Comparison of ENCODE assay signal across 13 cellular contexts in genomic region chr5:170226138-170226435, GRCh38. TPM values are rescaled to one million over a fixed set of nuclear protein-coding genes. Genes with fewer than 3 reads are reported as not detected.
"Had no signal": no experiment of that assay in that cellular context is flagged by ENCODE, and none has a peak within 500 bp of the region (broad histone marks: within the 10 kb centered on the region; RNA-seq: fewer than 3 reads in every experiment).

No MANE protein-coding gene starts in this region.

- H3K27me3 Mint-ChIP-seq: activated CD4-positive, alpha-beta memory T cell treated with anti-CD3 and anti-CD28 coated beads, Interleukin-2, amount 10 ng/mL, durations not matched to agents 7 days and 5 days; central memory CD8-positive, alpha-beta T cell had no signal

- H3K36me3 ChIP-seq: gastroesophageal sphincter, sigmoid colon, transverse colon had no signal

- DNase-seq: cortex of kidney had no signal

- H3K27me3 ChIP-seq: gastroesophageal sphincter, sigmoid colon, transverse colon had no signal

- H3K36me3 Mint-ChIP-seq: stimulated activated naive B cell treated with anti-CD40 and anti-IgM and Interleukin-4, amounts not matched to agents 10 μg/mL and 1 μg/mL and 100 μg/mL, for 72 hours had no signal

- H3K9me3 ChIP-seq: gastroesophageal sphincter, sigmoid colon, transverse colon had no signal

- H3K4me3 Mint-ChIP-seq: activated CD4-positive, alpha-beta memory T cell treated with anti-CD3 and anti-CD28 coated beads, Interleukin-2, amount 10 ng/mL, durations not matched to agents 7 days and 5 days; central memory CD8-positive, alpha-beta T cell; stimulated activated naive B cell treated with anti-CD40 and anti-IgM and Interleukin-4, amounts not matched to agents 10 μg/mL and 1 μg/mL and 100 μg/mL, for 72 hours had no signal

- H3K9me3 Mint-ChIP-seq: activated CD4-positive, alpha-beta memory T cell treated with anti-CD3 and anti-CD28 coated beads, Interleukin-2, amount 10 ng/mL, durations not matched to agents 7 days and 5 days; activated T-helper 2 cell treated with anti-CD3 and anti-CD28 coated beads, Interferon-gamma antibody, Interleukin-2, Interleukin-4, amounts not matched to agents 10 μg/mL and 5 μg/mL and 100 μg/mL, durations not matched to agents 14 hours and 24 hours and 36 hours; central memory CD8-positive, alpha-beta T cell; stimulated activated naive B cell treated with anti-CD40 and anti-IgM and Interleukin-4, amounts not matched to agents 10 μg/mL and 1 μg/mL and 100 μg/mL, for 72 hours had no signal

- H3K27ac ChIP-seq: transverse colon had no signal

- H3K27ac Mint-ChIP-seq: activated CD4-positive, alpha-beta memory T cell treated with anti-CD3 and anti-CD28 coated beads, Interleukin-2, amount 10 ng/mL, durations not matched to agents 7 days and 5 days; activated T-helper 2 cell treated with anti-CD3 and anti-CD28 coated beads, Interferon-gamma antibody, Interleukin-2, Interleukin-4, amounts not matched to agents 10 μg/mL and 5 μg/mL and 100 μg/mL, durations not matched to agents 14 hours and 24 hours and 36 hours; stimulated activated naive B cell treated with anti-CD40 and anti-IgM and Interleukin-4, amounts not matched to agents 10 μg/mL and 1 μg/mL and 100 μg/mL, for 72 hours had no signal

- H3K4me3 ChIP-seq: gastroesophageal sphincter, sigmoid colon, transverse colon had no signal

RNA-seq across cellular contexts. Expression of gene C5orf58, which starts 6.7 kb away (rescaled TPM):
- total RNA-seq: activated CD4-positive, alpha-beta memory T cell treated with anti-CD3 and anti-CD28 coated beads, Interleukin-2, amount 10 ng/mL, durations not matched to agents 7 days and 5 days; activated T-helper 2 cell treated with anti-CD3 and anti-CD28 coated beads, Interferon-gamma antibody, Interleukin-2, Interleukin-4, amounts not matched to agents 10 μg/mL and 5 μg/mL and 100 μg/mL, durations not matched to agents 14 hours and 24 hours and 36 hours; epithelial cell of proximal tubule; gastroesophageal sphincter; kidney epithelial cell; omental fat pad; pulmonary artery endothelial cell; sigmoid colon; T-helper 2 cell treated with Interferon-gamma antibody and Interleukin-4, amounts not matched to agents 100 ng/mL and 5 ng/mL, for 36 hours had no signal
